ENCODE assay signal across 8 cellular contexts in genomic region chr17:38704645-38705522, GRCh38. TPM values are rescaled to one million over a fixed set of nuclear protein-coding genes. Genes with fewer than 3 reads are reported as not detected.
DNase-seq lines count a peak whose midpoint lies in the region; ATAC-seq, FAIRE-seq and TF ChIP-seq lines count a peak whose summit lies in the region.

Gene MLLT6 (plus strand): TSS chr17:38705273. CDS start chr17:38705633, 360 bp downstream.

- H3K4me1 ChIP-seq in HEK293 (ENCODE audit: control insufficient read depth, insufficient read depth, low read length) (peaks cover 10% of the 10 kb centered on the region), duodenal mucosa (ENCODE audit: control insufficient read depth in 1 of 2, insufficient read depth in 2 of 2, low read length in 2 of 2) (peaks cover 31 to 46% of the 10 kb centered on the region in 2 donors), HepG2 (ENCODE audit: insufficient read depth, low read length) (peaks cover 64% of the 10 kb centered on the region)

- peak; percentile 1 for ATAC-seq in HepG2
- ATAC-seq in HG02571 (IDR thresholded peaks at IDR 0.05; ENCODE audit: unreplicated experiment), result no peak

- DNase-seq in AG20443 (ENCODE audit: low spot score) (peak; percentile 92), NCI-H748 treated with DMSO at 0.1 percent for 48 hours (lab: John Stamatoyannopoulos, UW) (peak; percentile 36), HepG2 (ENCODE audit: low spot score) (peak; percentile 64)
- DNase-seq in activated CD4-positive, alpha-beta memory T cell treated with anti-CD3 and anti-CD28 coated beads for 36 hours, result peak; percentile 78
- DNase-seq in stimulated activated CD4-positive, alpha-beta T cell treated with anti-CD3 and anti-CD28 coated beads, Interleukin-4, amount 100 ng/mL, for 1 hour, result peak; percentile 82

- H3K9ac ChIP-seq in duodenal mucosa (ENCODE audit: low read depth in 1 of 2, low read length in 2 of 2) (peak within 1 kb of the TSS; percentile 84 to 94), HepG2 (ENCODE audit: insufficient read depth, low read depth, low read length) (peak within 1 kb of the TSS; percentile 100)

- peak in 1 of 2 experiments; percentile 65; a peak in 1 of 4 replicates for TF ChIP-seq POLR2A in HepG2 (IDR thresholded peaks at IDR 0.05; ENCODE audit: insufficient read depth in 1 of 2, low read depth in 2 of 2, low read length in 2 of 2)

- H3K4me2 ChIP-seq in HepG2 (ENCODE audit: low read depth, low read length), result peak within 1 kb of the TSS; percentile 99

- H3K27me3 ChIP-seq in duodenal mucosa (ENCODE audit: control insufficient read depth in 1 of 2, insufficient read depth in 2 of 2, low read length in 2 of 2) (no peaks in the 10 kb centered on the region), HepG2 (ENCODE audit: control insufficient read depth in 1 of 2, insufficient read depth in 2 of 2, low read length in 2 of 2) (no peaks in the 10 kb centered on the region; a peak in 1 of 5 replicates)

- BruUV-seq in HepG2 (replicated peaks; lab: Mats Ljungman, UMichigan), result TSS peak; percentile 29

- H3K36me3 Mint-ChIP-seq in activated CD4-positive, alpha-beta memory T cell treated with anti-CD3 and anti-CD28 coated beads for 36 hours, result peaks cover 54% of the 10 kb centered on the region

- H3K36me3 ChIP-seq in HEK293 (ENCODE audit: control insufficient read depth in 2 of 2, insufficient read depth in 1 of 2, low read length in 2 of 2) (peaks cover 7 to 24% of the 10 kb centered on the region in 2 experiments; a peak in 2 of 3 replicates), duodenal mucosa (ENCODE audit: control insufficient read depth in 1 of 2, insufficient read depth in 2 of 2, low read length in 2 of 2) (peaks cover 11 to 29% of the 10 kb centered on the region in 2 donors), HepG2 (replicated peaks in 1 of 2; ENCODE audit: control insufficient read depth in 1 of 2, insufficient read depth in 2 of 2, low read length in 2 of 2) (peaks cover 11 to 26% of the 10 kb centered on the region in 2 experiments)

- CTCF ChIA-PET in HEK293 (lab: Yijun Ruan, JAX), result interaction anchor here (0.5 to 1.8 kb wide), 7 partner anchors 26 to 835 kb away, joined by 3 to 6 read pairs (median 3); no protein-coding TSS in a partner anchor
- CTCF ChIA-PET in activated CD4-positive, alpha-beta memory T cell treated with anti-CD3 and anti-CD28 coated beads for 36 hours (lab: Charles Lee), result interaction anchor here (1.1 to 5.3 kb wide), 6 partner anchors 24 to 30 kb away, joined by 4 to 32 read pairs (median 6); partner anchors contain the start of gene EPOP
- CTCF ChIA-PET in HepG2 (lab: Yijun Ruan, JAX; ENCODE audit: low intra/inter-chr PET ratio, low total read pairs), result interaction anchor here (0.7 to 1.8 kb wide), 2 partner anchors 25 to 28 kb away, joined by 3 to 4 read pairs; partner anchors contain the start of gene CISD3

- H3K4me1 Mint-ChIP-seq in activated CD4-positive, alpha-beta memory T cell treated with anti-CD3 and anti-CD28 coated beads for 36 hours (ENCODE audit: low read depth), result peaks cover 46% of the 10 kb centered on the region

- peak within 1 kb of the TSS; percentile 100 for H3K27ac Mint-ChIP-seq in activated CD4-positive, alpha-beta memory T cell treated with anti-CD3 and anti-CD28 coated beads for 36 hours

- H3K4me3 ChIP-seq in HEK293 (ENCODE audit: low read depth, low read length) (peak within 1 kb of the TSS; percentile 60), duodenal mucosa (ENCODE audit: low read depth in 1 of 2, low read length in 2 of 2) (peak within 1 kb of the TSS; percentile 89 to 92), HepG2 (replicated peaks in 1 of 3; ENCODE audit: insufficient read depth in 1 of 3, low read depth in 2 of 3, low read length in 3 of 3) (peak within 1 kb of the TSS; percentile 71 to 99 (median 95))

- TF ChIP-seq EP300 in HepG2 (IDR thresholded peaks at IDR 0.05; ENCODE audit: low read depth in 2 of 2, low read length in 2 of 2) (no peak), HepG2 (CRISPR knock-in tag; IDR thresholded peaks at IDR 0.05; ENCODE audit: borderline replicate concordance) (peak; percentile 41; the same call in 1 of the 2 replicates)

- peak within 1 kb of the TSS; percentile 100 for H3K4me3 Mint-ChIP-seq in activated CD4-positive, alpha-beta memory T cell treated with anti-CD3 and anti-CD28 coated beads for 36 hours

- H3K27me3 Mint-ChIP-seq in activated CD4-positive, alpha-beta memory T cell treated with anti-CD3 and anti-CD28 coated beads for 36 hours, result no peaks in the 10 kb centered on the region

- peaks cover 12% of the 10 kb centered on the region for H4K20me1 ChIP-seq in HepG2 (ENCODE audit: insufficient read depth, low read length)

- intact Hi-C loops in activated CD4-positive, alpha-beta memory T cell treated with anti-CD3 and anti-CD28 coated beads for 36 hours (cut with micrococcal nuclease), result loop anchor here (5.0 kb wide), 2 partner anchors 147 to 447 kb away; partner anchors contain the start of genes PLXDC1 and RPL23
- intact Hi-C loops in HepG2 (cut with micrococcal nuclease; ENCODE audit: unreplicated experiment), result loop anchor here (1.0 kb wide), 1 partner anchor 48 kb away; no protein-coding TSS in a partner anchor

- TF ChIP-seq CTCF in HEK293 (tag by site-specific recombination; IDR thresholded peaks at IDR 0.05) (no peak), HepG2 (CRISPR knock-in tag; IDR thresholded peaks at IDR 0.05) (no peak)

- no peaks in the 10 kb centered on the region for H3K9me3 Mint-ChIP-seq in activated CD4-positive, alpha-beta memory T cell treated with anti-CD3 and anti-CD28 coated beads for 36 hours

- H3K9me3 ChIP-seq in HEK293 (ENCODE audit: control insufficient read depth, insufficient read depth, low read depth, low read length) (no peaks in the 10 kb centered on the region), duodenal mucosa (ENCODE audit: control insufficient read depth in 1 of 2, low read length in 2 of 2) (no peaks in the 10 kb centered on the region), HepG2 (ENCODE audit: low read length) (no peaks in the 10 kb centered on the region)

- in situ Hi-C loops in HepG2 (cut with HindIII; ENCODE audit: extremely low pct_ligation_motif_present, low pct_unique_long_range_greater_than_20kb), result no loop called here

- peaks cover 48% of the 10 kb centered on the region for H3K79me2 ChIP-seq in HepG2 (ENCODE audit: insufficient read depth, low read length)

- no peak for FAIRE-seq in HepG2 (lab: Jason Lieb, UNC)

- no peak within 1 kb of the TSS for H2AFZ ChIP-seq in HepG2 (ENCODE audit: low read length)

- POLR2A ChIA-PET in HEK293 (lab: Yijun Ruan, JAX), result interaction anchor here (1.0 to 3.6 kb wide), 8 partner anchors 11 to 448 kb away, joined by 3 to 20 read pairs (median 9); partner anchors contain the start of genes CISD3, EPOP and PSMB3
- POLR2A ChIA-PET in activated CD4-positive, alpha-beta memory T cell treated with anti-CD3 and anti-CD28 coated beads for 36 hours (lab: Charles Lee), result interaction anchor here (0.6 to 9.4 kb wide), 11 partner anchors 10 to 164 kb away, joined by 3 to 116 read pairs (median 4); partner anchors contain the start of genes CISD3, EPOP, LASP1 and PSMB3
- POLR2A ChIA-PET in HepG2 (lab: Yijun Ruan, JAX), result interaction anchor here (1.2 to 8.9 kb wide), 15 partner anchors 12 to 91 kb away, joined by 5 to 106 read pairs (median 13); partner anchors contain the start of genes CISD3 and EPOP

- no peak for TF ChIP-seq RAD21 in HepG2 (CRISPR knock-in tag; IDR thresholded peaks at IDR 0.05)

- WGBS in HepG2 (ENCODE audit: low lambda C conversion rate), result 2% methylated on average over 69 of the region's 98 CpGs

- H3K27ac ChIP-seq in HEK293 (ENCODE audit: extremely low read depth, low read depth, low read length) (peak within 1 kb of the TSS; percentile 87), duodenal mucosa (ENCODE audit: low read depth, low read length) (peak within 1 kb of the TSS; percentile 95), HepG2 (ENCODE audit: extremely low read length, insufficient read depth, low read length) (peak within 1 kb of the TSS; percentile 99)

TF ChIP-seq in HEK293, 187 proteins besides CTCF, POLR2A, EP300 and RAD21 (continues in another document):
- peak; percentile 33; the same call in 1 of the 2 replicates for TF ChIP-seq KLF8 (tag by site-specific recombination; IDR thresholded peaks at IDR 0.05)
- no peak for TF ChIP-seq SETDB1 (IDR thresholded peaks at IDR 0.05; ENCODE audit: insufficient read length, low read length)
- TF ChIP-seq ZNF114 (tag by site-specific recombination; IDR thresholded peaks at IDR 0.05), result no peak
- no peak for TF ChIP-seq ZNF221 (tag by site-specific recombination; IDR thresholded peaks at IDR 0.05; ENCODE audit: borderline replicate concordance)

TF ChIP-seq in HepG2, 621 proteins besides CTCF, POLR2A, EP300 and RAD21 (continues in another document):
- TF ChIP-seq ZNF180 (CRISPR knock-in tag; IDR thresholded peaks at IDR 0.05; ENCODE audit: borderline replicate concordance, low read depth) (peak; percentile 85; the same call in 1 of the 2 replicates), NPAS2 (CRISPR knock-in tag; IDR thresholded peaks at IDR 0.05; ENCODE audit: borderline replicate concordance) (no peak), ZNF441 (CRISPR knock-in tag; IDR thresholded peaks at IDR 0.05; ENCODE audit: borderline replicate concordance) (no peak)

RNA-seq across cellular contexts. Expression of gene MLLT6, which starts in this region (rescaled TPM):
- 100 to 1,000 TPM; 204 to 221 TPM for total RNA-seq in activated CD4-positive, alpha-beta memory T cell treated with anti-CD3 and anti-CD28 coated beads for 36 hours
- total RNA-seq in HepG2 (2016; rRNA removed; fragmentation: Illumina TruSeq; extraction: Trizol), result 27.6 and 50.7 TPM in 2 replicates
- 41.1 and 41.6 TPM in 2 replicates for total RNA-seq in HepG2 (2016; cell fraction: cytosol; rRNA removed; fragmentation: Illumina TruSeq; extraction: Trizol; ENCODE audit: low read depth)
- 23.9 and 54.9 TPM in 2 replicates for total RNA-seq in HepG2 (2016; cell fraction: insoluble cytoplasmic fraction; rRNA removed; fragmentation: Illumina TruSeq; extraction: Trizol)
- 44.6 and 48.3 TPM in 2 replicates for total RNA-seq in HepG2 (2016; cell fraction: membrane; rRNA removed; fragmentation: Illumina TruSeq; extraction: Trizol)
- 51.1 and 58.3 TPM in 2 replicates for total RNA-seq in HepG2 (2016; cell fraction: nucleus; rRNA removed; fragmentation: Illumina TruSeq; extraction: Trizol)
- 69.5 TPM in 2 replicates for polyA plus RNA-seq in HepG2 (2011; rRNA removed)
- 20.9 and 26.0 TPM in 2 replicates for polyA plus RNA-seq in HepG2 (2011; cell fraction: cytosol; rRNA removed)
- polyA plus RNA-seq in HepG2 (2011; cell fraction: nucleus; rRNA removed), result 261 and 305 TPM in 2 replicates
- polyA plus RNA-seq in HepG2 (2012), result 56.0 and 70.4 TPM in 2 replicates
- 2.1 and 3.2 TPM in 2 replicates for polyA plus RNA-seq in HepG2 (2016; cell fraction: cytosol; fragmentation: Illumina TruSeq; extraction: Trizol; ENCODE audit: low read depth)
- 25.3 and 28.2 TPM in 2 replicates for polyA plus RNA-seq in HepG2 (2016; cell fraction: insoluble cytoplasmic fraction; fragmentation: Illumina TruSeq; extraction: Trizol; ENCODE audit: low read depth)
- polyA plus RNA-seq in HepG2 (2016; cell fraction: membrane; fragmentation: Illumina TruSeq; extraction: Trizol; ENCODE audit: low read depth), result 10.7 and 10.9 TPM in 2 replicates
- polyA plus RNA-seq in HepG2 (2016; cell fraction: nucleus; fragmentation: Illumina TruSeq; extraction: Trizol; ENCODE audit: insufficient read depth, low read depth), result 142 and 147 TPM in 2 replicates
- 89.8 and 99.9 TPM in 2 replicates for polyA minus RNA-seq in HepG2 (2011; rRNA and poly(A)+ RNA removed; ENCODE audit: low replicate concordance)
- polyA minus RNA-seq in HepG2 (2011; cell fraction: cytosol; rRNA and poly(A)+ RNA removed), result 29.2 and 32.2 TPM in 2 replicates
- polyA minus RNA-seq in HepG2 (2011; cell fraction: nucleus; rRNA and poly(A)+ RNA removed), result 156 and 194 TPM in 2 replicates

Comparison
In these comparisons a context has a peak if more than half of its experiments do, and no peak if none do; other contexts are left out.
1. DNase-seq: peak in every context shown above with its lines; median percentile 92 in AG20443; 82 in stimulated activated CD4-positive, alpha-beta T cell treated with anti-CD3 and anti-CD28 coated beads, Interleukin-4, amount 100 ng/mL, for 1 hour; 78 in activated CD4-positive, alpha-beta memory T cell treated with anti-CD3 and anti-CD28 coated beads for 36 hours; 64 in HepG2; 36 in NCI-H748 treated with DMSO at 0.1 percent for 48 hours.